In genomic region chr7:130897515-130898419, GRCh38 we compare ENCODE assay signal across 8 cellular contexts.
DNase-seq lines count a peak whose midpoint lies in the region; ATAC-seq and TF ChIP-seq lines count a peak whose summit lies in the region.

No MANE protein-coding gene starts in this region.

- H3K9me3 ChIP-seq in left lung (no peaks in the 10 kb centered on the region), uterus (no peaks in the 10 kb centered on the region)

- H3K36me3 Mint-ChIP-seq in activated CD8-positive, alpha-beta T cell treated with anti-CD3 and anti-CD28 coated beads for 36 hours (ENCODE audit: low read depth): peaks cover 93% of the 10 kb centered on the region

- no peaks in the 10 kb centered on the region for H3K27me3 ChIP-seq in left lung
- no peaks in the 10 kb centered on the region for H3K27me3 ChIP-seq in uterus

- DNase-seq in Right ventricle myocardium superior (peak; percentile 36), cardiac septum (ENCODE audit: low spot score) (no peak), left lung (no peak), uterus (no peak), SHP77 treated with DMSO at 0.1 percent for 48 hours (lab: John Stamatoyannopoulos, UW) (no peak), NCI-H2227 treated with DMSO at 0.1 percent for 48 hours (lab: John Stamatoyannopoulos, UW) (no peak)
- no peak for DNase-seq in activated CD8-positive, alpha-beta T cell treated with anti-CD3 and anti-CD28 coated beads for 36 hours

- H3K4me1 Mint-ChIP-seq in activated CD8-positive, alpha-beta T cell treated with anti-CD3 and anti-CD28 coated beads for 36 hours (ENCODE audit: low read depth): peaks cover 93% of the 10 kb centered on the region

- H3K36me3 ChIP-seq in left lung (peaks cover 0 to 74% of the 10 kb centered on the region in 2 donors), uterus (no peaks in the 10 kb centered on the region)

- TF ChIP-seq CTCF in activated CD8-positive, alpha-beta T cell treated with anti-CD3 and anti-CD28 coated beads for 36 hours (IDR thresholded peaks at IDR 0.05): no peak
- TF ChIP-seq CTCF in left lung (IDR thresholded peaks at IDR 0.05): no peak
- TF ChIP-seq CTCF in uterus (IDR thresholded peaks at IDR 0.05): no peak

- H3K4me3 Mint-ChIP-seq in activated CD8-positive, alpha-beta T cell treated with anti-CD3 and anti-CD28 coated beads for 36 hours: peak overlapping the region; percentile 40

- peaks cover 33 to 98% of the 10 kb centered on the region in 2 donors for H3K4me1 ChIP-seq in left lung
- H3K4me1 ChIP-seq in uterus: peaks cover 0 to 26% of the 10 kb centered on the region in 2 donors

- H3K27ac Mint-ChIP-seq in activated CD8-positive, alpha-beta T cell treated with anti-CD3 and anti-CD28 coated beads for 36 hours: peak overlapping the region; percentile 87

- H3K27me3 Mint-ChIP-seq in activated CD8-positive, alpha-beta T cell treated with anti-CD3 and anti-CD28 coated beads for 36 hours: no peaks in the 10 kb centered on the region

- H3K27ac ChIP-seq in left lung (peak overlapping the region; percentile 49 to 78), uterus (peak overlapping the region; percentile 81 to 86)

- POLR2A ChIA-PET in activated CD8-positive, alpha-beta T cell treated with anti-CD3 and anti-CD28 coated beads for 36 hours (lab: Charles Lee): interaction anchor here (0.7 to 2.5 kb wide), 11 partner anchors 7 to 60 kb away, joined by 3 to 11 read pairs (median 5); no protein-coding TSS in a partner anchor

- H3K9me3 Mint-ChIP-seq in activated CD8-positive, alpha-beta T cell treated with anti-CD3 and anti-CD28 coated beads for 36 hours: no peaks in the 10 kb centered on the region

- CTCF ChIA-PET in activated CD8-positive, alpha-beta T cell treated with anti-CD3 and anti-CD28 coated beads for 36 hours (lab: Charles Lee): interaction anchor here (0.6 to 5.3 kb wide), 44 partner anchors 8 to 541 kb away, joined by 3 to 96 read pairs (median 5); no protein-coding TSS in a partner anchor

- ATAC-seq in Right ventricle myocardium superior (ENCODE audit: poor library complexity) (no peak), left lung (no peak), HG02763 (IDR thresholded peaks at IDR 0.05; ENCODE audit: unreplicated experiment) (no peak)
- ATAC-seq in activated CD8-positive, alpha-beta T cell treated with anti-CD3 and anti-CD28 coated beads for 36 hours: peak; percentile 4

- TF ChIP-seq POLR2A in uterus (IDR thresholded peaks at IDR 0.05): no peak

- H3K4me3 ChIP-seq in left lung (no peak overlapping the region), uterus (no peak overlapping the region)

- intact Hi-C loops in Right ventricle myocardium superior (cut with DNase I) (loop anchor here (5.0 kb wide), 1 partner anchor 140 kb away; no protein-coding TSS in a partner anchor), cardiac septum (cut with DNase I) (loop anchor here (1.0 to 10.0 kb wide), 4 partner anchors 111 to 407 kb away; no protein-coding TSS in a partner anchor), left lung (cut with DNase I) (loop anchor here in 1 of 2 donors (5.0 to 10.0 kb wide), 2 partner anchors 117 to 145 kb away; no protein-coding TSS in a partner anchor), uterus (cut with DNase I; ENCODE audit: low total_unique reads) (loop anchor here (10.0 kb wide), 1 partner anchor 147 kb away; no protein-coding TSS in a partner anchor)
- intact Hi-C loops in activated CD8-positive, alpha-beta T cell treated with anti-CD3 and anti-CD28 coated beads for 36 hours (cut with micrococcal nuclease): loop anchor here (5.0 kb wide), 1 partner anchor 145 kb away; no protein-coding TSS in a partner anchor
